In genomic region chr5:140806834-140807775, GRCh38 we compare ENCODE assay signal across 2 cellular contexts.
A peak's percentile ranks its signal among the peaks of the same experiment; 100 is the strongest.
TF ChIP-seq lines count a peak whose summit lies in the region.

Gene PCDHA4 (plus strand): TSS chr5:140807068.

TF ChIP-seq in endothelial cell of umbilical vein, 7 proteins besides CTCF, POLR2A, EP300 and RAD21 (continued from another document):
- TF ChIP-seq, protein P1, sequence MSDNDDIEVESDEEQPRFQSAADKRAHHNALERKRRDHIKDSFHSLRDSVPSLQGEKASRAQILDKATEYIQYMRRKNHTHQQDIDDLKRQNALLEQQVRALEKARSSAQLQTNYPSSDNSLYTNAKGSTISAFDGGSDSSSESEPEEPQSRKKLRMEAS (IDR thresholded peaks at IDR 0.05; ENCODE audit: insufficient read depth, insufficient read length) = no peak
- TF ChIP-seq GATA2 (IDR thresholded peaks at IDR 0.05; ENCODE audit: insufficient read depth, insufficient read length, low read depth, low read length) (no peak), EZH2 (IDR thresholded peaks at IDR 0.05; ENCODE audit: borderline replicate concordance, low read depth, low read length, severe bottlenecking) (no peak)

TF ChIP-seq in neural cell, 6 proteins besides CTCF, POLR2A, EP300 and RAD21 (continued from another document):
- TF ChIP-seq MXI1 (conservative IDR thresholded peaks at IDR 0.05; ENCODE audit: poor library complexity, severe bottlenecking) (no peak), REST (IDR thresholded peaks at IDR 0.05; ENCODE audit: borderline replicate concordance) (peak; percentile 72)
